In genomic region chr3:45640724-45641361, GRCh38 we compare ENCODE assay signal across 17 cellular contexts. TPM values are rescaled to one million over a fixed set of nuclear protein-coding genes. Genes with fewer than 3 reads are reported as not detected.
DNase-seq lines count a peak whose midpoint lies in the region; ATAC-seq and TF ChIP-seq lines count a peak whose summit lies in the region.
"Had no signal": no experiment of that assay in that cellular context is flagged by ENCODE, and none has a peak within 500 bp of the region (broad histone marks: within the 10 kb centered on the region; RNA-seq: fewer than 3 reads in every experiment).

No MANE protein-coding gene starts in this region.

- H3K27me3 ChIP-seq in Caco-2 (replicated peaks; ENCODE audit: control insufficient read depth, insufficient read depth, low read length) (no peaks in the 10 kb centered on the region), osteoblast (ENCODE audit: insufficient read depth, low read length) (no peaks in the 10 kb centered on the region)
- H3K27me3 ChIP-seq: SJSA1 had no signal

- no peak overlapping the region for H3K4me2 ChIP-seq in osteoblast (ENCODE audit: insufficient read depth, low read length)

- H3K27ac ChIP-seq in osteoblast (ENCODE audit: low read depth, low read length) = peak overlapping the region; percentile 47
- H3K27ac ChIP-seq: SJSA1 had no signal

- H3K4me3 ChIP-seq in Caco-2 (ENCODE audit: low read depth, low read length) = no peak overlapping the region
- H3K4me3 ChIP-seq in epithelial cell of esophagus (ENCODE audit: low read length) = no peak overlapping the region
- no peak overlapping the region for H3K4me3 ChIP-seq in osteoblast (ENCODE audit: insufficient read depth, low read length)
- H3K4me3 ChIP-seq: SJSA1 had no signal

- H3K4me3 Mint-ChIP-seq in Caco-2 (ENCODE audit: unreplicated experiment) = no peak overlapping the region
- H3K4me3 Mint-ChIP-seq: H9; stimulated activated naive CD8-positive, alpha-beta T cell treated with anti-CD3 and anti-CD28 coated beads, Interleukin-15, amount 100 ng/mL, for 72 hours had no signal

- TF ChIP-seq CTCF in Caco-2 (IDR thresholded peaks at IDR 0.05; ENCODE audit: insufficient read depth in 1 of 2, low read depth in 1 of 2, low read length in 1 of 2, severe bottlenecking in 1 of 2, unreplicated experiment in 1 of 2) = no peak
- no peak for TF ChIP-seq CTCF in epithelial cell of esophagus (IDR thresholded peaks at IDR 0.05; ENCODE audit: insufficient read depth, low read depth, low read length, missing control alignments)
- TF ChIP-seq CTCF in osteoblast (IDR thresholded peaks at IDR 0.05; ENCODE audit: extremely low read depth, low read depth, low read length) = no peak

- no peak overlapping the region for H2AFZ ChIP-seq in osteoblast (ENCODE audit: low read length)

- peaks cover 71% of the 10 kb centered on the region for H3K79me2 ChIP-seq in osteoblast (ENCODE audit: insufficient read depth, low read length)

- POLR2A ChIA-PET in Caco-2 (lab: Charles Lee) = no interaction called here

- H3K9me3 Mint-ChIP-seq in Caco-2 (ENCODE audit: unreplicated experiment) = no peaks in the 10 kb centered on the region
- H3K9me3 Mint-ChIP-seq: H9; stimulated activated naive CD8-positive, alpha-beta T cell treated with anti-CD3 and anti-CD28 coated beads, Interleukin-15, amount 100 ng/mL, for 72 hours had no signal

- peak overlapping the region; percentile 59 for H3K27ac Mint-ChIP-seq in Caco-2 (ENCODE audit: unreplicated experiment)

- H3K36me3 Mint-ChIP-seq in Caco-2 (ENCODE audit: insufficient read depth, unreplicated experiment) = peaks cover 17% of the 10 kb centered on the region

- DNase-seq in Caco-2 (no peak), NCI-H2029 treated with DMSO at 0.1 percent for 48 hours (lab: John Stamatoyannopoulos, UW) (peak; percentile 88), epithelial cell of esophagus (ENCODE audit: low read depth) (peak; percentile 19), osteoblast (ENCODE audit: insufficient read length, low spot score, missing footprints) (no peak), DMS 273 treated with DMSO at 0.1 percent for 48 hours (lab: John Stamatoyannopoulos, UW) (no peak), GM03348 (ENCODE audit: low spot score) (no peak)
- no peak for DNase-seq in stimulated activated naive CD4-positive, alpha-beta T cell treated with Interleukin-2 at 50 U/mL for 16 hours (lab: John Stamatoyannopoulos, UW)
- DNase-seq: activated CD8-positive, alpha-beta memory T cell treated with anti-CD3 and anti-CD28 coated beads, Interleukin-2, amount 50 U/mL, for 48 hours; effector CD4-positive, alpha-beta T cell; glutamatergic neuron; H9; NCI-H1436; NCI-H774; stimulated activated CD4-positive, alpha-beta T cell treated with anti-CD3 and anti-CD28 coated beads, Interleukin-1b, Interleukin-23, amount 100 ng/mL, for 48 hours; stimulated activated naive CD8-positive, alpha-beta T cell treated with anti-CD3 and anti-CD28 coated beads, Interleukin-15, amount 100 ng/mL, for 72 hours had no signal

- H4K20me1 ChIP-seq in osteoblast (ENCODE audit: insufficient read depth, low read length) = no peaks in the 10 kb centered on the region

- H3K9me3 ChIP-seq in Caco-2 (no peaks in the 10 kb centered on the region), osteoblast (ENCODE audit: low read depth, low read length) (no peaks in the 10 kb centered on the region)
- H3K9me3 ChIP-seq: SJSA1 had no signal

- CTCF ChIA-PET in Caco-2 (lab: Charles Lee) = interaction anchor here (0.6 kb wide), 1 partner anchor 120 kb away, joined by 3 read pairs; no protein-coding TSS in a partner anchor

- intact Hi-C loops in Caco-2 (cut with micrococcal nuclease; ENCODE audit: unreplicated experiment) = no loop called here

- H3K36me3 ChIP-seq in Caco-2 (ENCODE audit: control insufficient read depth, insufficient read depth, low read length) (peaks cover 4% of the 10 kb centered on the region; the same call in 1 of the 2 replicates), osteoblast (ENCODE audit: insufficient read depth, low read length) (peaks cover 8% of the 10 kb centered on the region)

- ATAC-seq in GM19324 (IDR thresholded peaks at IDR 0.05; ENCODE audit: low FRiP score, unreplicated experiment) = no peak
- ATAC-seq: stimulated activated naive CD8-positive, alpha-beta T cell treated with anti-CD3 and anti-CD28 coated beads, Interleukin-15, amount 100 ng/mL, for 72 hours had no signal

- H3K4me1 ChIP-seq in Caco-2 (peaks cover 55% of the 10 kb centered on the region), osteoblast (ENCODE audit: insufficient read depth, low read length) (peaks cover 48% of the 10 kb centered on the region)

- BruUV-seq in Caco-2 (replicated peaks; lab: Mats Ljungman, UMichigan) = no TSS peak

- H3K27me3 Mint-ChIP-seq in Caco-2 (ENCODE audit: insufficient read depth, unreplicated experiment) = no peaks in the 10 kb centered on the region
- H3K27me3 Mint-ChIP-seq: stimulated activated naive CD8-positive, alpha-beta T cell treated with anti-CD3 and anti-CD28 coated beads, Interleukin-15, amount 100 ng/mL, for 72 hours had no signal

- H3K4me1 Mint-ChIP-seq in Caco-2 (ENCODE audit: low read depth, unreplicated experiment) = peaks cover 22% of the 10 kb centered on the region

RNA-seq across cellular contexts. Expression of gene LIMD1, which starts 46.3 kb away (rescaled TPM):
- total RNA-seq in Caco-2 (2022) (28.4 and 31.3 TPM in 2 replicates), osteoblast (14.4 and 17.4 TPM in 2 replicates)

RNA-seq across cellular contexts. Expression of gene SACM1L, which starts 48.4 kb away (rescaled TPM):
- total RNA-seq in Caco-2 (2022) = 51.0 and 53.5 TPM in 2 replicates
- total RNA-seq in osteoblast = 28.6 and 39.5 TPM in 2 replicates

Comparison
In these comparisons a context has a peak if more than half of its experiments do, and no peak if none do; other contexts are left out.
1. DNase-seq: peak in NCI-H2029 treated with DMSO at 0.1 percent for 48 hours (single experiment) and epithelial cell of esophagus (single experiment); none in Caco-2 (0 of 2), osteoblast (single experiment), DMS 273 treated with DMSO at 0.1 percent for 48 hours (single experiment), GM03348 (single experiment) and stimulated activated naive CD4-positive, alpha-beta T cell treated with Interleukin-2 at 50 U/mL for 16 hours (single experiment).